Comparison of ENCODE assay signal across 8 cellular contexts in the genomic region with DNA sequence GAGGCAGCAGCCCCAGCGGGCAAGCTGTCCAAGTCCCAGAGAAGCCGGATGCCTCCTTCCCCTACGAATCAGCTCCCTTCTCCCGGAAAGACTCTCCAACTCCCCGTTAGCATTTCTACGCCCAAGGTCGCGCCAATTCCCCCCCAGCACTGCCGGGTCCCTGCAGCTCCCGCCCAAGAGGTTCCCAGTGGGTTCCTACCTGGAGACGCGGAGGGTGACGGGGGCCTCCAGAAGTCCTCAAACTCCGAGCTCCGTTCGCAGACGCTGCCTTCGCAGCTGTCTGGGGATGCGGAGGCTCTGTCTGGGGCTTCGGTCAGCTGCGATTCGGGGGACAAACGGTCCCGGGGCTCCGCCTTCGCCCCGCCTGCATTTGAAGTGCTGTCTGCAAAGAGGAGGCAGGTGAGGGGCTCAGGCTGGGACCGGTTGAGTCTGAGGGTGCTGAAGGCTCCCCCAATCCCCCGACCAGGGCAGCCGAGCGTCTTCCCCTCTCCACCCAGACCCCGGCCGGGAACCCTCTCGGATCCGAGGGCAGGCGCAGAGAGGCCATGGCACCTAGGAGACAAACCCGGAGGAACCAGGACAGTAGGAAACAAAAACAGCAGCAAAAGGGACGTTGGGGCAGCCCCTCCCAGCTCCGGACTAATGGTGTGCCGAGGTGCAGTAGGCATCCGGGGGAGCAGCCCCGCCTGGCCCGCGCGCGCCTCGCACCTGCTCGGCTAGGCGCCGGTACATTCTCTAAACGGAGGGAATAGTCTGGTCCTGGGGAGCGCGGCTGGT. TPM values are rescaled to one million over a fixed set of nuclear protein-coding genes. Genes with fewer than 3 reads are reported as not detected.
A peak's percentile ranks its signal among the peaks of the same experiment; 100 is the strongest.
DNase-seq lines count a peak whose midpoint lies in the region; ATAC-seq and TF ChIP-seq lines count a peak whose summit lies in the region.

No MANE protein-coding gene starts in this region.

- H2AFZ ChIP-seq in Loucy (ENCODE audit: low read length) (peak overlapping the region; percentile 96), hepatocyte (peak overlapping the region; percentile 66)

- H3K27me3 ChIP-seq in Loucy (ENCODE audit: insufficient read depth, low read length, poor library complexity, severe bottlenecking), result no peaks in the 10 kb centered on the region
- peaks cover 100% of the 10 kb centered on the region for H3K27me3 ChIP-seq in hepatocyte
- H3K27me3 ChIP-seq in spleen (replicated peaks in 1 of 7), result peaks cover 0 to 84% (median 65%) of the 10 kb centered on the region in 7 donors

- DNase-seq in ELR (ENCODE audit: low read depth) (peak; percentile 47), hepatocyte (ENCODE audit: low spot score) (no peak), spleen (peak; percentile 86), HUDEP-2 (lab: John Stamatoyannopoulos, UW; ENCODE audit: unreplicated experiment in 76 of 76) (no peak), GOT3 (lab: John Stamatoyannopoulos, UW) (no peak)
- peak; percentile 60 to 64 for DNase-seq in activated T-cell treated with anti-CD3 and anti-CD28 coated beads, Interleukin-2, amount 50 U/mL, for 48 hours

- peak overlapping the region; percentile 95 for H3K4me2 ChIP-seq in Loucy (ENCODE audit: low read depth, low read length, poor library complexity, severe bottlenecking)
- H3K4me2 ChIP-seq in hepatocyte, result peak overlapping the region; percentile 97

- peak overlapping the region; percentile 85 for H3K9ac ChIP-seq in Loucy (ENCODE audit: low read depth, low read length, poor library complexity, severe bottlenecking)

- peaks cover 36% of the 10 kb centered on the region for H3K79me2 ChIP-seq in Loucy (ENCODE audit: insufficient read depth, low read length)
- no peaks in the 10 kb centered on the region for H3K79me2 ChIP-seq in hepatocyte

- TF ChIP-seq CTCF in Loucy (conservative IDR thresholded peaks at IDR 0.05; ENCODE audit: low read length), result no peak
- TF ChIP-seq CTCF in hepatocyte (IDR thresholded peaks at IDR 0.05; ENCODE audit: poor library complexity), result no peak
- TF ChIP-seq CTCF in spleen (IDR thresholded peaks at IDR 0.05 in 8 of 11, conservative IDR thresholded peaks at IDR 0.05 in 3 of 11), result no peak

- no peak overlapping the region for H3K27ac ChIP-seq in hepatocyte
- peak overlapping the region in 7 of 8 donors; percentile 81 to 94 (median 88) for H3K27ac ChIP-seq in spleen

- no peaks in the 10 kb centered on the region for H3K9me3 ChIP-seq in Loucy (ENCODE audit: insufficient read depth, low read depth, low read length)
- H3K9me3 ChIP-seq in hepatocyte (ENCODE audit: low read depth), result no peaks in the 10 kb centered on the region
- H3K9me3 ChIP-seq in spleen, result no peaks in the 10 kb centered on the region

- H4K20me1 ChIP-seq in Loucy (ENCODE audit: insufficient read depth, low read length, poor library complexity, severe bottlenecking) (no peaks in the 10 kb centered on the region), hepatocyte (ENCODE audit: insufficient read depth, poor library complexity, severe bottlenecking) (peaks cover 7% of the 10 kb centered on the region)

- WGBS in hepatocyte (ENCODE audit: low lambda C conversion rate, missing lambda C conversion rate), result 3% methylated on average over 48 of the region's 53 CpGs
- WGBS in spleen, 5 donors, result 0 to 2% (median 1%) methylated on average over 41 to 53 of the region's 53 CpGs

- H3K4me1 ChIP-seq in Loucy (ENCODE audit: insufficient read depth, low read length, poor library complexity, severe bottlenecking), result peaks cover 27% of the 10 kb centered on the region
- H3K4me1 ChIP-seq in hepatocyte (ENCODE audit: insufficient read depth), result peaks cover 51% of the 10 kb centered on the region
- peaks cover 32 to 92% (median 70%) of the 10 kb centered on the region in 6 donors for H3K4me1 ChIP-seq in spleen

- no peaks in the 10 kb centered on the region for H3K9me2 ChIP-seq in Loucy (replicated peaks; ENCODE audit: low read depth, low read length)
- no peaks in the 10 kb centered on the region for H3K9me2 ChIP-seq in hepatocyte (replicated peaks; ENCODE audit: insufficient read depth)

- H3K36me3 ChIP-seq in Loucy (ENCODE audit: insufficient read depth, low read length) (peaks cover 3% of the 10 kb centered on the region; the same call in 1 of the 2 replicates), hepatocyte (replicated peaks; ENCODE audit: insufficient read depth, low read depth) (no peaks in the 10 kb centered on the region), spleen (peaks cover 0 to 32% (median 0%) of the 10 kb centered on the region in 6 donors)

- intact Hi-C loops in spleen (cut with DNase I; ENCODE audit: low total_unique reads), result no loop called here

- TF ChIP-seq POLR2A in spleen (IDR thresholded peaks at IDR 0.05), result no peak

- H3F3A ChIP-seq in Loucy (ENCODE audit: low read depth), result peaks cover 8% of the 10 kb centered on the region; the same call in 1 of the 2 replicates

- H3K4me3 ChIP-seq in Loucy (ENCODE audit: low read length, poor library complexity, severe bottlenecking) (peak overlapping the region; percentile 90), hepatocyte (no peak overlapping the region), spleen (peak overlapping the region; percentile 59 to 83 (median 74))

- ATAC-seq in HG03280 (IDR thresholded peaks at IDR 0.05; ENCODE audit: unreplicated experiment), result no peak

RNA-seq across cellular contexts. Expression of gene GFI1, which starts 3.9 kb away (rescaled TPM):
- total RNA-seq in hepatocyte, result 0.10 and 0.24 TPM in 2 replicates
- polyA plus RNA-seq in hepatocyte, result 0.41 TPM in 1 of 2 replicates, not detected in the other
- 10 to 100 TPM; 10.0 to 19.2 (median 13.2) TPM for total RNA-seq in spleen
- 1 to 10 TPM; 1.9 to 3.0 (median 2.3) TPM for polyA plus RNA-seq in spleen

Comparison
In these comparisons a context has a peak if more than half of its experiments do, and no peak if none do; other contexts are left out.
1. DNase-seq: peak in ELR (single experiment), activated T-cell treated with anti-CD3 and anti-CD28 coated beads, Interleukin-2, amount 50 U/mL, for 48 hours (2 of 2) and spleen (single experiment); none in hepatocyte (single experiment), HUDEP-2 (0 of 76) and GOT3 (single experiment).